8 cellular contexts compared by ENCODE assay signal in genomic region chr18:32093106-32093511, GRCh38. TPM values are rescaled to one million over a fixed set of nuclear protein-coding genes. Genes with fewer than 3 reads are reported as not detected.
DNase-seq lines count a peak whose midpoint lies in the region; ATAC-seq, FAIRE-seq and TF ChIP-seq lines count a peak whose summit lies in the region.

No MANE protein-coding gene starts in this region.

- DNase-seq in SIG-M5 treated with dmso at 0.1 percent for 504 hours (lab: John Stamatoyannopoulos, UW; ENCODE audit: unreplicated experiment) (peak; percentile 83), SIG-M5 (lab: John Stamatoyannopoulos, UW) (no peak), NCI-H1417 (lab: John Stamatoyannopoulos, UW) (peak in 2 of 3 experiments; percentile 55 to 84), ecto neural progenitor cell (ENCODE audit: low spot score) (peak; percentile 80), HepG2 (ENCODE audit: low spot score) (peak; percentile 16)
- peak; percentile 17 for DNase-seq in activated CD4-positive, alpha-beta T cell treated with anti-CD3 and anti-CD28 coated beads for 1 hour
- peak; percentile 4 to 20 (median 6) for DNase-seq in stimulated activated CD4-positive, alpha-beta T cell treated with anti-CD3 and anti-CD28 coated beads, TNF-alpha, amount 100 ng/mL, for 4 hours (ENCODE audit: low read depth in 3 of 3)

- BruUV-seq in HepG2 (replicated peaks; lab: Mats Ljungman, UMichigan), result no TSS peak

- CTCF ChIA-PET in HepG2 (lab: Yijun Ruan, JAX; ENCODE audit: low intra/inter-chr PET ratio, low total read pairs), result no interaction called here

- no peaks in the 10 kb centered on the region for H3K9me3 ChIP-seq in HepG2 (ENCODE audit: low read length)

- peak overlapping the region; percentile 98 for H3K27ac ChIP-seq in HepG2 (ENCODE audit: extremely low read length, insufficient read depth, low read length)

- peak overlapping the region; percentile 79 to 93 (median 92) for H3K4me3 ChIP-seq in HepG2 (replicated peaks in 1 of 3; ENCODE audit: insufficient read depth in 1 of 3, low read depth in 2 of 3, low read length in 3 of 3)

- peaks cover 48% of the 10 kb centered on the region for H3K4me1 ChIP-seq in HepG2 (ENCODE audit: insufficient read depth, low read length)

- H4K20me1 ChIP-seq in HepG2 (ENCODE audit: insufficient read depth, low read length), result peaks cover 22% of the 10 kb centered on the region; the same call in 1 of the 2 replicates

- no peak for TF ChIP-seq CTCF in HepG2 (CRISPR knock-in tag; IDR thresholded peaks at IDR 0.05)

- TF ChIP-seq RAD21 in HepG2 (CRISPR knock-in tag; IDR thresholded peaks at IDR 0.05), result no peak

- intact Hi-C loops in HepG2 (cut with micrococcal nuclease; ENCODE audit: unreplicated experiment), result loop anchor here (10.0 kb wide), 1 partner anchor 508 kb away; no protein-coding TSS in a partner anchor

- H2AFZ ChIP-seq in HepG2 (ENCODE audit: low read length), result no peak overlapping the region

- WGBS in HepG2 (ENCODE audit: low lambda C conversion rate), result under 1% methylated on average over 10 of the region's 32 CpGs

- H3K9ac ChIP-seq in HepG2 (ENCODE audit: insufficient read depth, low read depth, low read length), result peak overlapping the region; percentile 92

- H3K27me3 ChIP-seq in HepG2 (ENCODE audit: control insufficient read depth in 1 of 2, insufficient read depth in 2 of 2, low read length in 2 of 2), result no peaks in the 10 kb centered on the region; a peak in 1 of 5 replicates

- no peak for FAIRE-seq in HepG2 (lab: Jason Lieb, UNC)

- in situ Hi-C loops in HepG2 (cut with HindIII; ENCODE audit: extremely low pct_ligation_motif_present, low pct_unique_long_range_greater_than_20kb), result no loop called here

- TF ChIP-seq POLR2A in HepG2 (IDR thresholded peaks at IDR 0.05; ENCODE audit: insufficient read depth in 1 of 2, low read depth in 2 of 2, low read length in 2 of 2), result no peak

- POLR2A ChIA-PET in HepG2 (lab: Yijun Ruan, JAX), result no interaction called here

- TF ChIP-seq EP300 in HepG2 (IDR thresholded peaks at IDR 0.05; ENCODE audit: low read depth in 2 of 2, low read length in 2 of 2) (no peak), HepG2 (CRISPR knock-in tag; IDR thresholded peaks at IDR 0.05; ENCODE audit: borderline replicate concordance) (no peak)

- ATAC-seq in HG02763 (IDR thresholded peaks at IDR 0.05; ENCODE audit: unreplicated experiment), result peak; percentile 30
- peak; percentile 10 for ATAC-seq in HepG2

- H3K4me2 ChIP-seq in HepG2 (ENCODE audit: low read depth, low read length), result peak overlapping the region; percentile 91

- peaks cover 50% of the 10 kb centered on the region for H3K79me2 ChIP-seq in HepG2 (ENCODE audit: insufficient read depth, low read length)

- peaks cover 5 to 13% of the 10 kb centered on the region in 2 experiments; a peak in 3 of 5 replicates for H3K36me3 ChIP-seq in HepG2 (replicated peaks in 1 of 2; ENCODE audit: control insufficient read depth in 1 of 2, insufficient read depth in 2 of 2, low read length in 2 of 2)

TF ChIP-seq in HepG2, 621 proteins besides CTCF, POLR2A, EP300 and RAD21 (continues in another document):
- TF ChIP-seq, protein P1, sequence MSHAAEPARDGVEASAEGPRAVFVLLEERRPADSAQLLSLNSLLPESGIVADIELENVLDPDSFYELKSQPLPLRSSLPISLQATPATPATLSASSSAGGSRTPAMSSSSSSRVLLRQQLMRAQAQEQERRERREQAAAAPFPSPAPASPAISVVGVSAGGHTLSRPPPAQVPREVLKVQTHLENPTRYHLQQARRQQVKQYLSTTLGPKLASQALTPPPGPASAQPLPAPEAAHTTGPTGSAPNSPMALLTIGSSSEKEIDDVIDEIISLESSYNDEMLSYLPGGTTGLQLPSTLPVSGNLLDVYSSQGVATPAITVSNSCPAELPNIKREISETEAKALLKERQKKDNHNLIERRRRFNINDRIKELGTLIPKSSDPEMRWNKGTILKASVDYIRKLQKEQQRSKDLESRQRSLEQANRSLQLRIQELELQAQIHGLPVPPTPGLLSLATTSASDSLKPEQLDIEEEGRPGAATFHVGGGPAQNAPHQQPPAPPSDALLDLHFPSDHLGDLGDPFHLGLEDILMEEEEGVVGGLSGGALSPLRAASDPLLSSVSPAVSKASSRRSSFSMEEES (CRISPR knock-in tag; IDR thresholded peaks at IDR 0.05), result no peak
- TF ChIP-seq GPBP1L1 (CRISPR knock-in tag; IDR thresholded peaks at IDR 0.05), result no peak
- TF ChIP-seq, protein P2, sequence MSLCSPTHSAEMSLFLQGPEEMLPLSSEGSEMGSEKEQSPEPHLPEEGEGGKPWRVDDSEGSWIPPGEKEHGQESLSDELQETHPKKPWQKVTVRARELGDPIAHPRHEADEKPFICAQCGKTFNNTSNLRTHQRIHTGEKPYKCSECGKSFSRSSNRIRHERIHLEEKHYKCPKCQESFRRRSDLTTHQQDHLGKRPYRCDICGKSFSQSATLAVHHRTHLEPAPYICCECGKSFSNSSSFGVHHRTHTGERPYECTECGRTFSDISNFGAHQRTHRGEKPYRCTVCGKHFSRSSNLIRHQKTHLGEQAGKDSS (CRISPR knock-in tag; IDR thresholded peaks at IDR 0.05; ENCODE audit: borderline replicate concordance, low read depth), result no peak
- TF ChIP-seq PPARG (CRISPR knock-in tag; conservative IDR thresholded peaks at IDR 0.05), result no peak
- TF ChIP-seq ZSCAN12 (CRISPR knock-in tag; IDR thresholded peaks at IDR 0.05), result 0 out of 2 replicates have a peak, but pooled peaks have one; percentile 4
- no peak for TF ChIP-seq ZNF10 (CRISPR knock-in tag; IDR thresholded peaks at IDR 0.05; ENCODE audit: borderline replicate concordance, low read depth)
- TF ChIP-seq, protein P3, sequence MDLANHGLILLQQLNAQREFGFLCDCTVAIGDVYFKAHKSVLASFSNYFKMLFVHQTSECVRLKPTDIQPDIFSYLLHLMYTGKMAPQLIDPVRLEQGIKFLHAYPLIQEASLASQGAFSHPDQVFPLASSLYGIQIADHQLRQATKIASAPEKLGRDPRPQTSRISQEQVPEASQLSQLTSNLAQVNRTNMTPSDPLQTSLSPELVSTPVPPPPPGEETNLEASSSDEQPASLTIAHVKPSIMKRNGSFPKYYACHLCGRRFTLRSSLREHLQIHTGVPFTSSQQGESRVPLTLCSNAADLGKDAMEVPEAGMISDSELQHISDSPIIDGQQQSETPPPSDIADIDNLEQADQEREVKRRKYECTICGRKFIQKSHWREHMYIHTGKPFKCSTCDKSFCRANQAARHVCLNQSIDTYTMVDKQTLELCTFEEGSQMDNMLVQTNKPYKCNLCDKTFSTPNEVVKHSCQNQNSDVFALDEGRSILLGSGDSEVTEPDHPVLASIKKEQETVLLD (CRISPR knock-in tag; IDR thresholded peaks at IDR 0.05; ENCODE audit: low read depth), result no peak
- no peak for TF ChIP-seq SMC3 (IDR thresholded peaks at IDR 0.05; ENCODE audit: low read length)
- TF ChIP-seq TEAD2 (CRISPR knock-in tag; IDR thresholded peaks at IDR 0.05), result no peak
- no peak for TF ChIP-seq ELF1 (CRISPR knock-in tag; IDR thresholded peaks at IDR 0.05)
- TF ChIP-seq BRD4 (CRISPR knock-in tag; IDR thresholded peaks at IDR 0.05), result no peak; the same call in 1 of the 2 replicates
- peak; percentile 48 for TF ChIP-seq RBM39 (IDR thresholded peaks at IDR 0.05; ENCODE audit: low read depth, low read length, poor library complexity, severe bottlenecking)
- TF ChIP-seq, protein P4, sequence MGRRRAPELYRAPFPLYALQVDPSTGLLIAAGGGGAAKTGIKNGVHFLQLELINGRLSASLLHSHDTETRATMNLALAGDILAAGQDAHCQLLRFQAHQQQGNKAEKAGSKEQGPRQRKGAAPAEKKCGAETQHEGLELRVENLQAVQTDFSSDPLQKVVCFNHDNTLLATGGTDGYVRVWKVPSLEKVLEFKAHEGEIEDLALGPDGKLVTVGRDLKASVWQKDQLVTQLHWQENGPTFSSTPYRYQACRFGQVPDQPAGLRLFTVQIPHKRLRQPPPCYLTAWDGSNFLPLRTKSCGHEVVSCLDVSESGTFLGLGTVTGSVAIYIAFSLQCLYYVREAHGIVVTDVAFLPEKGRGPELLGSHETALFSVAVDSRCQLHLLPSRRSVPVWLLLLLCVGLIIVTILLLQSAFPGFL (CRISPR knock-in tag; IDR thresholded peaks at IDR 0.05), result 0 out of 2 replicates have a peak, but pooled peaks have one; percentile 35

RNA-seq across cellular contexts. Expression of gene RNF138, which starts 1.4 kb away (rescaled TPM):
- total RNA-seq in HepG2 (2016; rRNA removed; fragmentation: Illumina TruSeq; extraction: Trizol), result 33.6 and 44.8 TPM in 2 replicates
- total RNA-seq in HepG2 (2016; cell fraction: cytosol; rRNA removed; fragmentation: Illumina TruSeq; extraction: Trizol; ENCODE audit: low read depth), result 26.6 and 29.1 TPM in 2 replicates
- total RNA-seq in HepG2 (2016; cell fraction: insoluble cytoplasmic fraction; rRNA removed; fragmentation: Illumina TruSeq; extraction: Trizol), result 38.1 and 50.2 TPM in 2 replicates
- 35.2 and 40.9 TPM in 2 replicates for total RNA-seq in HepG2 (2016; cell fraction: membrane; rRNA removed; fragmentation: Illumina TruSeq; extraction: Trizol)
- total RNA-seq in HepG2 (2016; cell fraction: nucleus; rRNA removed; fragmentation: Illumina TruSeq; extraction: Trizol), result 14.5 and 18.4 TPM in 2 replicates
- 11.0 and 14.6 TPM in 2 replicates for polyA plus RNA-seq in HepG2 (2011; rRNA removed)
- polyA plus RNA-seq in HepG2 (2011; cell fraction: cytosol; rRNA removed), result 11.9 and 14.5 TPM in 2 replicates
- polyA plus RNA-seq in HepG2 (2011; cell fraction: nucleus; rRNA removed), result 8.4 and 10.3 TPM in 2 replicates
- polyA plus RNA-seq in HepG2 (2012), result 15.0 and 21.5 TPM in 2 replicates
- 8.5 and 9.4 TPM in 2 replicates for polyA plus RNA-seq in HepG2 (2016; cell fraction: cytosol; fragmentation: Illumina TruSeq; extraction: Trizol; ENCODE audit: low read depth)
- polyA plus RNA-seq in HepG2 (2016; cell fraction: insoluble cytoplasmic fraction; fragmentation: Illumina TruSeq; extraction: Trizol; ENCODE audit: low read depth), result 38.7 and 40.4 TPM in 2 replicates
- 14.3 and 18.4 TPM in 2 replicates for polyA plus RNA-seq in HepG2 (2016; cell fraction: membrane; fragmentation: Illumina TruSeq; extraction: Trizol; ENCODE audit: low read depth)
- 20.7 and 21.5 TPM in 2 replicates for polyA plus RNA-seq in HepG2 (2016; cell fraction: nucleus; fragmentation: Illumina TruSeq; extraction: Trizol; ENCODE audit: insufficient read depth, low read depth)
- polyA minus RNA-seq in HepG2 (2011; rRNA and poly(A)+ RNA removed; ENCODE audit: low replicate concordance), result 40.1 and 42.9 TPM in 2 replicates
- polyA minus RNA-seq in HepG2 (2011; cell fraction: cytosol; rRNA and poly(A)+ RNA removed), result 30.0 and 36.7 TPM in 2 replicates
- 16.7 and 21.9 TPM in 2 replicates for polyA minus RNA-seq in HepG2 (2011; cell fraction: nucleus; rRNA and poly(A)+ RNA removed)
